Comparison of ENCODE assay signal across 22 cellular contexts in genomic region chr2:21276163-21276562, GRCh38.
"Had no signal": no experiment of that assay in that cellular context is flagged by ENCODE, and none has a peak within 500 bp of the region (broad histone marks: within the 10 kb centered on the region; RNA-seq: fewer than 3 reads in every experiment).

No MANE protein-coding gene starts in this region.

- H3K36me3 ChIP-seq: breast epithelium, esophagus muscularis mucosa, heart left ventricle, lower lobe of right lung, neural progenitor cell, tibial nerve had no signal

- H3K4me1 ChIP-seq: breast epithelium, foreskin keratinocyte, lower lobe of right lung, neural progenitor cell had no signal

- H3K9ac ChIP-seq: neural progenitor cell had no signal

- DNase-seq: activated CD4-positive, alpha-beta T cell treated with anti-CD3 and anti-CD28 coated beads for 4 hours; activated CD4-positive, alpha-beta T cell treated with anti-CD3 and anti-CD28 coated beads, Interleukin-2, amount 50 U/mL, for 4 hours; activated naive CD4-positive, alpha-beta T cell; activated T-cell treated with anti-CD3 and anti-CD28 coated beads for 4 hours; activated T-cell treated with anti-CD3 and anti-CD28 coated beads, Interleukin-2, amount 50 U/mL, for 72 hours; central memory CD4-positive, alpha-beta T cell; foreskin keratinocyte; heart left ventricle; lower lobe of right lung; mesenchymal stem cell; natural killer cell; occipital lobe; right cardiac atrium; stimulated activated CD4-positive, alpha-beta T cell treated with anti-CD3 and anti-CD28 coated beads, Interleukin-2, amount 100 ng/mL, for 48 hours; stimulated activated naive CD4-positive, alpha-beta T cell treated with Interleukin-2 at 50 U/mL for 16 hours had no signal

- H3K27me3 ChIP-seq: breast epithelium, esophagus muscularis mucosa, foreskin keratinocyte, heart left ventricle, neural progenitor cell, tibial nerve had no signal

- H3K9me3 ChIP-seq: breast epithelium, esophagus muscularis mucosa, heart left ventricle, lower lobe of right lung, tibial nerve had no signal

- H3K4me3 ChIP-seq: breast epithelium, esophagus muscularis mucosa, heart left ventricle, lower lobe of right lung, neural progenitor cell, tibial nerve had no signal

- H3K27ac ChIP-seq: breast epithelium, esophagus muscularis mucosa, foreskin keratinocyte, lower lobe of right lung, neural progenitor cell, tibial nerve, VCaP had no signal

- ATAC-seq: activated naive CD4-positive, alpha-beta T cell treated with anti-CD3 and anti-CD28 coated beads, Interleukin-2, amount 50 U/mL, for 72 hours; activated T-cell treated with anti-CD3 and anti-CD28 coated beads, Interleukin-2, amount 50 U/mL, for 72 hours; foreskin keratinocyte; heart left ventricle; left lobe of liver; lower lobe of right lung; natural killer cell; right cardiac atrium had no signal
